ENCODE assay signal across 21 cellular contexts in genomic region chr2:56455642-56456041, GRCh38.
"Had no signal": no experiment of that assay in that cellular context is flagged by ENCODE, and none has a peak within 500 bp of the region (broad histone marks: within the 10 kb centered on the region; RNA-seq: fewer than 3 reads in every experiment).

No MANE protein-coding gene starts in this region.

- H3K27me3 ChIP-seq: dorsolateral prefrontal cortex, esophagus muscularis mucosa, gastrocnemius medialis, hepatocyte, left lung had no signal

- H3K27me3 Mint-ChIP-seq: naive B cell had no signal

- H3K4me1 Mint-ChIP-seq: immature natural killer cell, naive B cell had no signal

- H3K27ac Mint-ChIP-seq: immature natural killer cell, mesothelial cell of epicardium, naive B cell had no signal

- H3K9me3 ChIP-seq: gastrocnemius medialis, mucosa of descending colon had no signal

- H3K4me1 ChIP-seq: esophagus muscularis mucosa, gastrocnemius medialis, left lung, lower lobe of right lung had no signal

- H3K4me3 ChIP-seq: coronary artery, dorsolateral prefrontal cortex, esophagus muscularis mucosa, gastrocnemius medialis, hepatocyte, left lung, lower lobe of right lung, mucosa of descending colon had no signal

- H3K27ac ChIP-seq: coronary artery, dorsolateral prefrontal cortex, esophagus muscularis mucosa, gastrocnemius medialis, hepatocyte, left lung, lower lobe of right lung had no signal

- H3K4me3 Mint-ChIP-seq: immature natural killer cell, mesothelial cell of epicardium, naive B cell had no signal

- ATAC-seq: gastrocnemius medialis, left cardiac atrium, left lung, left ventricle myocardium superior, lower lobe of right lung, mucosa of descending colon had no signal

- H3K36me3 ChIP-seq: esophagus muscularis mucosa, gastrocnemius medialis, left lung, lower lobe of right lung had no signal

- DNase-seq: dermis blood vessel endothelial cell; dorsolateral prefrontal cortex; effector CD4-positive, alpha-beta T cell; effector memory CD4-positive, alpha-beta T cell; foreskin melanocyte; gastrocnemius medialis; glutamatergic neuron; head of caudate nucleus; hypothalamus; immature natural killer cell; left cardiac atrium; left lung; left ventricle myocardium superior; lower lobe of right lung; mesenchymal stem cell; mucosa of descending colon; naive B cell had no signal

- H3K36me3 Mint-ChIP-seq: immature natural killer cell, mesothelial cell of epicardium, naive B cell had no signal
